Comparison of ENCODE assay signal across 27 cellular contexts in the genomic region with DNA sequence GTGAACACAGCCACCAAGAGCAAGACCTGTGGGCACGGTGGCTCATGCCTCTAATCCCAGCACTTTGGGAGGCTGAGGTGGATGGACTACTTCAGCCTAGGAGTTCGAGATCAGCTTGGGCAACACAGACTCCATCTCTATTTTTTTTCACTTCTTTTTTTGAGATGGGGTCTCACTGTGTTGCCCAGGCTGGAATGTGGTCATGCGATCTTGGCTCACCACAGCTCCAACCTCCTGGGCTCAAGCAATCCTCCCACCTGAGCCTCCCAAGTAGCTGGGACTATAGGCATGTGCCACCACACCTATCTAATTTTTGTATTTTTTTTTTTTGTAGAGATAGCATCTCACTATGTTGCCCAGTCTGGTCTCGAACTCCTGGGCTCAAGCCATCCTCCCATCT.
"Had no signal": no experiment of that assay in that cellular context is flagged by ENCODE, and none has a peak within 500 bp of the region (broad histone marks: within the 10 kb centered on the region; RNA-seq: fewer than 3 reads in every experiment).

No MANE protein-coding gene starts in this region.

- H3K4me3 Mint-ChIP-seq: dendritic cell treated with granulocyte-macrophage colony-stimulating factor and Interleukin-4, amounts not matched to agents 40 ng/mL and 50 ng/mL, for 4 days; effector memory CD8-positive, alpha-beta T cell; endodermal cell had no signal

- H3K79me2 ChIP-seq: hepatocyte had no signal

- H3K4me1 ChIP-seq: colonic mucosa, esophagus muscularis mucosa, esophagus squamous epithelium, foreskin keratinocyte, gastrocnemius medialis, gastroesophageal sphincter, heart left ventricle, heart right ventricle had no signal

- DNase-seq: colonic mucosa; cortex of kidney; dermis blood vessel endothelial cell; dorsolateral prefrontal cortex; effector CD4-positive, alpha-beta T cell; effector CD8-positive, alpha-beta T cell; effector memory CD4-positive, alpha-beta T cell; effector memory CD8-positive, alpha-beta T cell; endodermal cell; erythroblast; esophagus squamous epithelium; foreskin fibroblast; foreskin melanocyte; gastrocnemius medialis; glutamatergic neuron; heart left ventricle; heart right ventricle had no signal

- H3K4me3 ChIP-seq: colonic mucosa, coronary artery, dorsolateral prefrontal cortex, esophagus muscularis mucosa, esophagus squamous epithelium, gastrocnemius medialis, gastroesophageal sphincter, heart left ventricle, heart right ventricle, hepatocyte had no signal

- H2AFZ ChIP-seq: hepatocyte had no signal

- H3K9me3 ChIP-seq: colonic mucosa, esophagus muscularis mucosa, gastrocnemius medialis, gastroesophageal sphincter had no signal

- ATAC-seq: effector memory CD8-positive, alpha-beta T cell; foreskin keratinocyte; gastrocnemius medialis; gastroesophageal sphincter; heart right ventricle had no signal

- H3K27ac Mint-ChIP-seq: dendritic cell treated with granulocyte-macrophage colony-stimulating factor and Interleukin-4, amounts not matched to agents 40 ng/mL and 50 ng/mL, for 4 days; effector memory CD8-positive, alpha-beta T cell; endodermal cell had no signal

- H3K27ac ChIP-seq: colonic mucosa, coronary artery, dorsolateral prefrontal cortex, epithelial cell of prostate, esophagus muscularis mucosa, esophagus squamous epithelium, foreskin keratinocyte, gastrocnemius medialis, gastroesophageal sphincter, heart left ventricle, heart right ventricle, hepatocyte had no signal

- H3K4me2 ChIP-seq: hepatocyte had no signal

- FAIRE-seq: endometrium, endothelial cell of umbilical vein, frontal cortex had no signal

- H3K27me3 ChIP-seq: colonic mucosa, dorsolateral prefrontal cortex, esophagus muscularis mucosa, foreskin keratinocyte, gastrocnemius medialis, gastroesophageal sphincter, heart left ventricle, heart right ventricle, hepatocyte had no signal

- H3K36me3 ChIP-seq: colonic mucosa, esophagus muscularis mucosa, esophagus squamous epithelium, gastrocnemius medialis, gastroesophageal sphincter, heart left ventricle, heart right ventricle had no signal
